ENCODE assay signal across 9 cellular contexts in genomic region chr1:149844650-149845255, GRCh38. TPM values are rescaled to one million over a fixed set of nuclear protein-coding genes. Genes with fewer than 3 reads are reported as not detected.
DNase-seq lines count a peak whose midpoint lies in the region; ATAC-seq, FAIRE-seq and TF ChIP-seq lines count a peak whose summit lies in the region.
"Had no signal": no experiment of that assay in that cellular context is flagged by ENCODE, and none has a peak within 500 bp of the region (broad histone marks: within the 10 kb centered on the region; RNA-seq: fewer than 3 reads in every experiment).

No MANE protein-coding gene starts in this region.

- no peak for TF ChIP-seq CTCF in OCI-LY1 (IDR thresholded peaks at IDR 0.05; ENCODE audit: low read length)
- no peak for TF ChIP-seq CTCF in osteocyte (IDR thresholded peaks at IDR 0.05)
- TF ChIP-seq CTCF in D721Med (IDR thresholded peaks at IDR 0.05; ENCODE audit: insufficient read depth, missing control alignments), result no peak

- peaks cover 48% of the 10 kb centered on the region for H3K4me1 Mint-ChIP-seq in osteocyte (ENCODE audit: unreplicated experiment)

- FAIRE-seq in D721Med (lab: Jason Lieb, UNC), result no peak

- peaks cover 51% of the 10 kb centered on the region for H3K4me1 ChIP-seq in OCI-LY1 (ENCODE audit: insufficient read depth, low read length, severe bottlenecking)
- H3K4me1 ChIP-seq in effector memory CD4-positive, alpha-beta T cell (ENCODE audit: control insufficient read depth, insufficient read depth, low read length, poor library complexity, severe bottlenecking), result peaks cover 24% of the 10 kb centered on the region

- peak overlapping the region; percentile 89 for H3K4me3 ChIP-seq in OCI-LY1 (ENCODE audit: low read depth, low read length, poor library complexity, severe bottlenecking)
- peak overlapping the region; percentile 6 for H3K4me3 ChIP-seq in effector memory CD4-positive, alpha-beta T cell (ENCODE audit: insufficient read depth, low read depth, low read length, poor library complexity, severe bottlenecking)

- peaks cover 10% of the 10 kb centered on the region for H3K36me3 Mint-ChIP-seq in osteocyte (ENCODE audit: unreplicated experiment)

- peaks cover 61% of the 10 kb centered on the region for H3K79me2 ChIP-seq in OCI-LY1 (ENCODE audit: insufficient read depth, low read length)

- no peaks in the 10 kb centered on the region for H3K27me3 Mint-ChIP-seq in osteocyte (ENCODE audit: unreplicated experiment)

- H2AFZ ChIP-seq in OCI-LY1 (ENCODE audit: low read length), result no peak overlapping the region

- ATAC-seq in HG03159 (IDR thresholded peaks at IDR 0.05; ENCODE audit: unreplicated experiment), result no peak

- peak overlapping the region; percentile 95 for H3K27ac ChIP-seq in OCI-LY1 (ENCODE audit: low read depth, low read length, poor library complexity, severe bottlenecking)
- peak overlapping the region; percentile 73 for H3K27ac ChIP-seq in effector memory CD4-positive, alpha-beta T cell (ENCODE audit: insufficient read depth, low read length, poor library complexity, severe bottlenecking)

- H3K9me3 Mint-ChIP-seq in osteocyte (ENCODE audit: unreplicated experiment), result no peaks in the 10 kb centered on the region

- peak overlapping the region; percentile 57 for H3K27ac Mint-ChIP-seq in osteocyte (ENCODE audit: unreplicated experiment)

- DNase-seq in G401 (ENCODE audit: low spot score), result peak; percentile 8
- no peak for DNase-seq in effector memory CD4-positive, alpha-beta T cell
- no peak for DNase-seq in osteocyte (ENCODE audit: extremely low spot score, unreplicated experiment)
- no peak for DNase-seq in D721Med (ENCODE audit: insufficient read length, low spot score)
- DNase-seq in NCI-H510A treated with DMSO at 0.1 percent for 48 hours (lab: John Stamatoyannopoulos, UW), result no peak
- no peak for DNase-seq in C1 segment of cervical spinal cord (lab: John Stamatoyannopoulos, UW)
- DNase-seq: caudate nucleus had no signal

- H4K20me1 ChIP-seq in OCI-LY1 (ENCODE audit: insufficient read depth, low read length), result no peaks in the 10 kb centered on the region

- H3K4me3 Mint-ChIP-seq in osteocyte (ENCODE audit: unreplicated experiment), result peak overlapping the region; percentile 50

- in situ Hi-C loops in G401 (cut with HindIII; ENCODE audit: low sequenced_read_pairs), result no loop called here

- H3K9me2 ChIP-seq in OCI-LY1 (ENCODE audit: low read depth, low read length), result no peaks in the 10 kb centered on the region

- peak overlapping the region; percentile 87 for H3K4me2 ChIP-seq in OCI-LY1 (ENCODE audit: low read length)

- no peaks in the 10 kb centered on the region for H3K9me3 ChIP-seq in OCI-LY1 (ENCODE audit: low read length)
- H3K9me3 ChIP-seq in effector memory CD4-positive, alpha-beta T cell (ENCODE audit: control insufficient read depth, low read length), result no peaks in the 10 kb centered on the region

- peaks cover 14% of the 10 kb centered on the region; the same call in 1 of the 2 replicates for H3K36me3 ChIP-seq in OCI-LY1 (ENCODE audit: insufficient read depth, low read length)
- peaks cover 4% of the 10 kb centered on the region for H3K36me3 ChIP-seq in effector memory CD4-positive, alpha-beta T cell (ENCODE audit: control insufficient read depth, insufficient read depth, low read length)

- H3K9ac ChIP-seq in OCI-LY1 (ENCODE audit: low read length), result peak overlapping the region; percentile 100

- no peaks in the 10 kb centered on the region for H3F3A ChIP-seq in OCI-LY1 (ENCODE audit: insufficient read depth, low read length)

- H3K27me3 ChIP-seq in OCI-LY1 (ENCODE audit: insufficient read depth, low read length), result no peaks in the 10 kb centered on the region
- no peaks in the 10 kb centered on the region for H3K27me3 ChIP-seq in effector memory CD4-positive, alpha-beta T cell (replicated peaks; ENCODE audit: control insufficient read depth, insufficient read depth, low read length, poor library complexity, severe bottlenecking)

RNA-seq across cellular contexts. Expression of gene BOLA1, which starts 54.6 kb away (rescaled TPM):
- total RNA-seq in G401 (2014; rRNA removed; shearing (Covaris generic)), result 2.0 TPM in 1 of 2 replicates, not detected in the other
- total RNA-seq in osteocyte, result 12.9 and 13.7 TPM in 2 replicates
